34 cellular contexts compared by ENCODE assay signal in genomic region chr5:144896473-144896872, GRCh38.
A peak's percentile ranks its signal among the peaks of the same experiment; 100 is the strongest.
DNase-seq lines count a peak whose midpoint lies in the region; ATAC-seq, FAIRE-seq and TF ChIP-seq lines count a peak whose summit lies in the region.
"Had no signal": no experiment of that assay in that cellular context is flagged by ENCODE, and none has a peak within 500 bp of the region (broad histone marks: within the 10 kb centered on the region; RNA-seq: fewer than 3 reads in every experiment).

No MANE protein-coding gene starts in this region.

- no peak for FAIRE-seq in A549 (lab: Jason Lieb, UNC)
- FAIRE-seq: A204.1, D721Med had no signal

- ATAC-seq in A549 (no peak), HCT116 (no peak), GM18907 (IDR thresholded peaks at IDR 0.05; ENCODE audit: unreplicated experiment) (no peak), GM21717 (IDR thresholded peaks at IDR 0.05; ENCODE audit: unreplicated experiment) (no peak), GM21423 (IDR thresholded peaks at IDR 0.05; ENCODE audit: unreplicated experiment) (no peak)
- ATAC-seq: CD8-positive, alpha-beta T cell had no signal

- RAD21 ChIA-PET in HCT116 (lab: Charles Lee; ENCODE audit: low non-redundant PET in 1 of 2, low total read pairs in 2 of 2, uncharacterized antibody in 2 of 2, unreplicated experiment in 2 of 2) = no interaction called here

- no peak for DNase-seq in A549 (ENCODE audit: low read depth in 1 of 2, low spot score in 1 of 2)
- DNase-seq in HCT116 (ENCODE audit: low read depth, low spot score) = no peak
- no peak for DNase-seq in dedifferentiated amniotic fluid mesenchymal stem cell (ENCODE audit: extremely low spot score)
- DNase-seq: 8988T; ACHN; AML-193; BE2C; C1 segment of cervical spinal cord; Caco-2; Calu3; CD4-positive, alpha-beta memory T cell; CD4-positive, alpha-beta T cell; CD4-positive, CD25-positive, alpha-beta regulatory T cell; CD8-positive, alpha-beta memory T cell; CD8-positive, alpha-beta T cell; COR-L47; DMS 273 treated with DMSO at 0.1 percent for 48 hours; DMS153; DMS53; DMS79; DMS79 treated with DMSO at 0.1 percent for 48 hours; DND-41; EL had no signal

- H2AFZ ChIP-seq in HCT116 (ENCODE audit: low read depth, low read length, poor library complexity, severe bottlenecking) = no peak overlapping the region

- TF ChIP-seq CTCF in A549 (IDR thresholded peaks at IDR 0.05) (no peak), HCT116 (IDR thresholded peaks at IDR 0.05 in 2 of 3, conservative IDR thresholded peaks at IDR 0.05 in 1 of 3; ENCODE audit: borderline replicate concordance in 1 of 3, insufficient read depth in 1 of 3, low read depth in 2 of 3, low read length in 2 of 3) (no peak), HEK293 (tag by site-specific recombination; IDR thresholded peaks at IDR 0.05) (no peak)

- no peaks in the 10 kb centered on the region for H3K36me3 ChIP-seq in HCT116 (ENCODE audit: control insufficient read depth in 1 of 2, insufficient read depth in 2 of 2, low read length in 2 of 2)
- H3K36me3 ChIP-seq in HEK293 (ENCODE audit: control insufficient read depth in 2 of 2, insufficient read depth in 1 of 2, low read length in 2 of 2) = no peaks in the 10 kb centered on the region
- H3K36me3 ChIP-seq: BE2C; BLaER1; BLaER1 treated with 17β-estradiol and CSF1 and Interleukin-3, amounts not matched to agents 10 nM and 100 nM had no signal

- BruUV-seq in HCT116 (replicated peaks; lab: Mats Ljungman, UMichigan) = no TSS peak

- H3K4me1 ChIP-seq in A549 (no peaks in the 10 kb centered on the region), HCT116 (ENCODE audit: control insufficient read depth in 1 of 2, insufficient read depth in 2 of 2, low read length in 2 of 2) (no peaks in the 10 kb centered on the region), HEK293 (ENCODE audit: control insufficient read depth, insufficient read depth, low read length) (no peaks in the 10 kb centered on the region)
- H3K4me1 ChIP-seq: BE2C; BLaER1; BLaER1 treated with 17β-estradiol and CSF1 and Interleukin-3, amounts not matched to agents 10 nM and 100 nM; Caco-2 had no signal

- H4K20me1 ChIP-seq in HCT116 (ENCODE audit: insufficient read depth) = no peaks in the 10 kb centered on the region
- H4K20me1 ChIP-seq: BLaER1; BLaER1 treated with 17β-estradiol and CSF1 and Interleukin-3, amounts not matched to agents 10 nM and 100 nM had no signal

- H3K27me3 ChIP-seq in HCT116 (ENCODE audit: insufficient read depth, low read length) = no peaks in the 10 kb centered on the region
- H3K27me3 ChIP-seq: BE2C; BLaER1; BLaER1 treated with 17β-estradiol and CSF1 and Interleukin-3, amounts not matched to agents 10 nM and 100 nM had no signal

- TF ChIP-seq POLR2A in A549 (IDR thresholded peaks at IDR 0.05; ENCODE audit: low read length) = no peak
- no peak for TF ChIP-seq POLR2A in HCT116 (IDR thresholded peaks at IDR 0.05; ENCODE audit: borderline replicate concordance, extremely low read depth, insufficient read depth, insufficient read length)

- H3K4me2 ChIP-seq in A549 = no peak overlapping the region
- H3K4me2 ChIP-seq in HCT116 (ENCODE audit: low read length) = no peak overlapping the region
- H3K4me2 ChIP-seq: BLaER1; BLaER1 treated with 17β-estradiol and CSF1 and Interleukin-3, amounts not matched to agents 10 nM and 100 nM had no signal

- TF ChIP-seq EP300 in A549 (IDR thresholded peaks at IDR 0.05) (no peak), Ishikawa (IDR thresholded peaks at IDR 0.05; ENCODE audit: borderline replicate concordance) (no peak)

- H3K27ac ChIP-seq in A549 (no peak overlapping the region), HCT116 (ENCODE audit: low read depth, low read length) (no peak overlapping the region), HEK293 (ENCODE audit: extremely low read depth, low read depth, low read length) (no peak overlapping the region)
- H3K27ac ChIP-seq: 22Rv1; BLaER1; BLaER1 treated with 17β-estradiol and CSF1 and Interleukin-3, amounts not matched to agents 10 nM and 100 nM; C4-2B had no signal

- H3K9me2 ChIP-seq in HCT116 (ENCODE audit: insufficient read depth) = no peaks in the 10 kb centered on the region

- no peak overlapping the region for H3K9ac ChIP-seq in HCT116 (ENCODE audit: low read length)
- H3K9ac ChIP-seq: BLaER1; BLaER1 treated with 17β-estradiol and CSF1 and Interleukin-3, amounts not matched to agents 10 nM and 100 nM had no signal

- CTCF ChIA-PET in A549 (lab: Yijun Ruan, JAX) (no interaction called here), HCT116 (lab: Charles Lee) (no interaction called here), HEK293 (lab: Yijun Ruan, JAX) (interaction anchor here (0.7 kb wide), 1 partner anchor 506 kb away, joined by 8 read pairs; no protein-coding TSS in a partner anchor)

- intact Hi-C loops in HCT116 (cut with micrococcal nuclease) = no loop called here

- TF ChIP-seq RAD21 in A549 (conservative IDR thresholded peaks at IDR 0.05 in 1 of 2, IDR thresholded peaks at IDR 0.05 in 1 of 2) (no peak), HCT116 (IDR thresholded peaks at IDR 0.05; ENCODE audit: low read depth) (no peak), Ishikawa (IDR thresholded peaks at IDR 0.05; ENCODE audit: low read depth) (no peak)

- H3K4me3 ChIP-seq in A549 = no peak overlapping the region
- no peak overlapping the region for H3K4me3 ChIP-seq in HCT116 (replicated peaks in 1 of 2; ENCODE audit: low read depth in 1 of 2, low read length in 2 of 2)
- no peak overlapping the region for H3K4me3 ChIP-seq in HEK293 (ENCODE audit: low read depth, low read length)
- H3K4me3 ChIP-seq: BLaER1; BLaER1 treated with 17β-estradiol and CSF1 and Interleukin-3, amounts not matched to agents 10 nM and 100 nM had no signal

- POLR2A ChIA-PET in A549 (lab: Yijun Ruan, JAX) = no interaction called here
- POLR2A ChIA-PET in HCT116 (lab: Charles Lee) = no interaction called here
- POLR2A ChIA-PET in HEK293 (lab: Yijun Ruan, JAX) = no interaction called here

- WGBS in A549 (ENCODE audit: missing lambda C conversion rate) = 3% methylated on average over 2 of the region's 2 CpGs

- no peaks in the 10 kb centered on the region for H3K79me2 ChIP-seq in HCT116 (ENCODE audit: insufficient read depth, low read length)

- H3K9me3 ChIP-seq in A549 = no peaks in the 10 kb centered on the region
- no peaks in the 10 kb centered on the region for H3K9me3 ChIP-seq in HCT116 (ENCODE audit: control insufficient read depth in 1 of 2, insufficient read depth in 1 of 2, low read depth in 1 of 2, low read length in 2 of 2)
- H3K9me3 ChIP-seq in HEK293 (ENCODE audit: control insufficient read depth, insufficient read depth, low read depth, low read length) = no peaks in the 10 kb centered on the region
- H3K9me3 ChIP-seq: BE2C; BLaER1; BLaER1 treated with 17β-estradiol and CSF1 and Interleukin-3, amounts not matched to agents 10 nM and 100 nM; Caco-2 had no signal

TF ChIP-seq in A549, 52 proteins besides CTCF, POLR2A, EP300 and RAD21 (continues in another document):
- TF ChIP-seq CEBPB (IDR thresholded peaks at IDR 0.05) (no peak), NPAS2 (CRISPR knock-in tag; IDR thresholded peaks at IDR 0.05; ENCODE audit: borderline replicate concordance) (no peak), HES2 (IDR thresholded peaks at IDR 0.05) (no peak)

TF ChIP-seq in HCT116, 20 proteins besides CTCF, POLR2A, EP300 and RAD21 (continues in another document):
- no peak for TF ChIP-seq SIN3A (IDR thresholded peaks at IDR 0.05; ENCODE audit: low read depth)
- no peak for TF ChIP-seq ZNF274 (IDR thresholded peaks at IDR 0.05; ENCODE audit: low read depth, low read length)
- TF ChIP-seq TCF7L2 (IDR thresholded peaks at IDR 0.05; ENCODE audit: borderline replicate concordance, extremely low read depth, insufficient read depth, insufficient read length) = no peak

TF ChIP-seq in Ishikawa, 13 proteins besides CTCF, POLR2A, EP300 and RAD21:
- TF ChIP-seq REST (IDR thresholded peaks at IDR 0.05; ENCODE audit: low read depth) (peak; percentile 70), TCF12 (IDR thresholded peaks at IDR 0.05; ENCODE audit: low read depth) (no peak)

Comparison
In these comparisons a context has a peak if more than half of its experiments do, and no peak if none do; other contexts are left out.
1. Of the 5 proteins assayed by ChIP-seq in both HEK293 and A549: peak only in HEK293: none; only in A549: none; in both: REST; in neither: 4.